8 cellular contexts compared by ENCODE assay signal in genomic region chr9:107487521-107488399, GRCh38. TPM values are rescaled to one million over a fixed set of nuclear protein-coding genes. Genes with fewer than 3 reads are reported as not detected.
A peak's percentile ranks its signal among the peaks of the same experiment; 100 is the strongest.
DNase-seq lines count a peak whose midpoint lies in the region; ATAC-seq lines count a peak whose summit lies in the region.

No MANE protein-coding gene starts in this region.

- no peak overlapping the region for H3K27ac Mint-ChIP-seq in activated T-helper 17 cell treated with anti-CD3 and anti-CD28 coated beads, Interleukin-2, amount 50 U/mL, for 72 hours

- intact Hi-C loops in Right ventricle myocardium inferior (cut with DNase I) (loop anchor here (5.0 to 10.0 kb wide), 4 partner anchors 260 to 947 kb away; no protein-coding TSS in a partner anchor), cardiac septum (cut with DNase I) (loop anchor here (1.0 to 10.0 kb wide), 5 partner anchors 100 to 947 kb away; no protein-coding TSS in a partner anchor), left ventricle myocardium superior (cut with micrococcal nuclease) (loop anchor here (5.0 kb wide), 1 partner anchor 1270 kb away; no protein-coding TSS in a partner anchor)

- ATAC-seq in Right ventricle myocardium inferior (no peak), left ventricle myocardium superior (peak; percentile 4)
- ATAC-seq in activated T-helper 17 cell treated with anti-CD3 and anti-CD28 coated beads, Interleukin-2, amount 50 U/mL, for 72 hours (replicated peaks): no peak

- peak; percentile 82 for DNase-seq in Right ventricle myocardium inferior (ENCODE audit: missing footprints)
- no peak for DNase-seq in cardiac septum (ENCODE audit: low spot score)
- peak; percentile 73 for DNase-seq in left ventricle myocardium superior
- peak; percentile 24 for DNase-seq in renal cortical epithelial cell (ENCODE audit: low read depth)
- no peak for DNase-seq in UCSD-AML1 (lab: John Stamatoyannopoulos, UW; ENCODE audit: unreplicated experiment)
- DNase-seq in NCI-H1694 (lab: John Stamatoyannopoulos, UW): no peak
- no peak for DNase-seq in inferior parietal cortex (ENCODE audit: extremely low spot score)

- H3K4me3 Mint-ChIP-seq in activated T-helper 17 cell treated with anti-CD3 and anti-CD28 coated beads, Interleukin-2, amount 50 U/mL, for 72 hours: peak overlapping the region; percentile 73

- no peaks in the 10 kb centered on the region for H3K36me3 Mint-ChIP-seq in activated T-helper 17 cell treated with anti-CD3 and anti-CD28 coated beads, Interleukin-2, amount 50 U/mL, for 72 hours (ENCODE audit: low read depth)

- H3K4me1 Mint-ChIP-seq in activated T-helper 17 cell treated with anti-CD3 and anti-CD28 coated beads, Interleukin-2, amount 50 U/mL, for 72 hours: no peaks in the 10 kb centered on the region

- H3K9me3 Mint-ChIP-seq in activated T-helper 17 cell treated with anti-CD3 and anti-CD28 coated beads, Interleukin-2, amount 50 U/mL, for 72 hours: no peaks in the 10 kb centered on the region

- peaks cover 40% of the 10 kb centered on the region for H3K27me3 Mint-ChIP-seq in activated T-helper 17 cell treated with anti-CD3 and anti-CD28 coated beads, Interleukin-2, amount 50 U/mL, for 72 hours

RNA-seq across cellular contexts. Expression of gene KLF4, which starts 1.8 kb away (rescaled TPM):
- 36.9 TPM for total RNA-seq in Right ventricle myocardium inferior
- 19.8 TPM for total RNA-seq in cardiac septum
- total RNA-seq in activated T-helper 17 cell treated with anti-CD3 and anti-CD28 coated beads, Interleukin-2, amount 50 U/mL, for 72 hours: under 1 TPM; 0.19 to 0.48 TPM
- 30.5 TPM for total RNA-seq in left ventricle myocardium superior
- total RNA-seq in renal cortical epithelial cell: 3.2 and 3.3 TPM in 2 replicates

Comparison
In these comparisons a context has a peak if more than half of its experiments do, and no peak if none do; other contexts are left out.
1. DNase-seq: peak in Right ventricle myocardium inferior (single experiment), left ventricle myocardium superior (single experiment) and renal cortical epithelial cell (single experiment); none in cardiac septum (single experiment), UCSD-AML1 (single experiment), NCI-H1694 (single experiment) and inferior parietal cortex (single experiment).